8 cellular contexts compared by ENCODE assay signal in genomic region chr1:114758251-114758832, GRCh38. TPM values are rescaled to one million over a fixed set of nuclear protein-coding genes. Genes with fewer than 3 reads are reported as not detected.
DNase-seq lines count a peak whose midpoint lies in the region; ATAC-seq and TF ChIP-seq lines count a peak whose summit lies in the region.

No MANE protein-coding gene starts in this region.

- H3K9ac ChIP-seq in skeletal muscle tissue (ENCODE audit: low read depth in 1 of 3, low read length in 3 of 3): peak overlapping the region; percentile 75 to 100 (median 100)

- peaks cover 13 to 32% (median 31%) of the 10 kb centered on the region in 3 donors for H3K4me1 ChIP-seq in skeletal muscle tissue (ENCODE audit: control insufficient read depth in 3 of 3, insufficient read depth in 3 of 3, low read length in 3 of 3)

- H3K4me1 Mint-ChIP-seq in activated naive CD4-positive, alpha-beta T cell treated with anti-CD3 and anti-CD28 coated beads, Interleukin-2, amount 50 U/mL, for 24 hours: peaks cover 45% of the 10 kb centered on the region

- peaks cover 0 to 3% (median 0%) of the 10 kb centered on the region in 3 donors for H3K36me3 ChIP-seq in skeletal muscle tissue (ENCODE audit: control insufficient read depth in 3 of 3, insufficient read depth in 3 of 3, low read length in 3 of 3)

- no peaks in the 10 kb centered on the region for H3K9me3 ChIP-seq in skeletal muscle tissue (ENCODE audit: control insufficient read depth in 3 of 3, low read length in 3 of 3)

- peak overlapping the region; percentile 98 for H3K4me3 Mint-ChIP-seq in activated naive CD4-positive, alpha-beta T cell treated with anti-CD3 and anti-CD28 coated beads, Interleukin-2, amount 50 U/mL, for 24 hours

- H3K27me3 ChIP-seq in skeletal muscle tissue (ENCODE audit: control insufficient read depth in 3 of 3, insufficient read depth in 3 of 3, low read length in 3 of 3): no peaks in the 10 kb centered on the region

- peak overlapping the region; percentile 40 for H3K4me3 ChIP-seq in fibroblast of the aortic adventitia (ENCODE audit: low read depth, low read length)
- peak overlapping the region; percentile 99 to 100 (median 100) for H3K4me3 ChIP-seq in skeletal muscle tissue (ENCODE audit: low read length in 3 of 3)

- ATAC-seq in GM19328 (IDR thresholded peaks at IDR 0.05; ENCODE audit: unreplicated experiment) (no peak), GM21360 (IDR thresholded peaks at IDR 0.05; ENCODE audit: unreplicated experiment) (no peak)

- H3K27ac ChIP-seq in skeletal muscle tissue (ENCODE audit: low read depth, low read length): peak overlapping the region; percentile 100

- peak overlapping the region; percentile 99 for H3K27ac Mint-ChIP-seq in activated naive CD4-positive, alpha-beta T cell treated with anti-CD3 and anti-CD28 coated beads, Interleukin-2, amount 50 U/mL, for 24 hours

- no peaks in the 10 kb centered on the region for H3K27me3 Mint-ChIP-seq in activated naive CD4-positive, alpha-beta T cell treated with anti-CD3 and anti-CD28 coated beads, Interleukin-2, amount 50 U/mL, for 24 hours

- H3K36me3 Mint-ChIP-seq in activated naive CD4-positive, alpha-beta T cell treated with anti-CD3 and anti-CD28 coated beads, Interleukin-2, amount 50 U/mL, for 24 hours: peaks cover 15% of the 10 kb centered on the region

- no peak for TF ChIP-seq CTCF in fibroblast of the aortic adventitia (IDR thresholded peaks at IDR 0.05; ENCODE audit: insufficient read depth, low read length)

- DNase-seq in activated naive CD4-positive, alpha-beta T cell treated with Interleukin-2 at 50 U/mL for 16 hours: no peak
- DNase-seq in SW480 (ENCODE audit: low spot score): peak; percentile 62
- no peak for DNase-seq in fibroblast of the aortic adventitia (ENCODE audit: low read depth)
- DNase-seq in SW 1271 (lab: John Stamatoyannopoulos, UW): no peak

- peaks cover 7% of the 10 kb centered on the region for H3K9me3 Mint-ChIP-seq in activated naive CD4-positive, alpha-beta T cell treated with anti-CD3 and anti-CD28 coated beads, Interleukin-2, amount 50 U/mL, for 24 hours

RNA-seq across cellular contexts. Expression of gene CSDE1, which starts 0.6 kb away (rescaled TPM):
- total RNA-seq in fibroblast of the aortic adventitia (ENCODE audit: low replicate concordance) (670 and 845 TPM in 2 replicates), skeletal muscle tissue (657 TPM)

RNA-seq across cellular contexts. Expression of gene SIKE1, which starts 22.1 kb away (rescaled TPM):
- total RNA-seq in fibroblast of the aortic adventitia (ENCODE audit: low replicate concordance) (37.4 and 57.4 TPM in 2 replicates), skeletal muscle tissue (27.7 TPM)

RNA-seq across cellular contexts. Expression of gene NRAS, which starts 41.8 kb away (rescaled TPM):
- 27.1 and 80.1 TPM in 2 replicates for total RNA-seq in fibroblast of the aortic adventitia (ENCODE audit: low replicate concordance)
- total RNA-seq in skeletal muscle tissue: 31.8 TPM
